8 cellular contexts compared by ENCODE assay signal in genomic region chr1:15584489-15585363, GRCh38. TPM values are rescaled to one million over a fixed set of nuclear protein-coding genes. Genes with fewer than 3 reads are reported as not detected.
DNase-seq lines count a peak whose midpoint lies in the region; ATAC-seq and TF ChIP-seq lines count a peak whose summit lies in the region.

TSS of gene AGMAT (minus strand) at chr1:15585051. CDS start at chr1:15584967, 84 bp downstream.

- intact Hi-C loops in psoas muscle (cut with DNase I), result loop anchor here (5.0 kb wide), 2 partner anchors 38 to 153 kb away; partner anchors contain the start of gene SLC25A34 (in 1 of the 2)

- ATAC-seq in GM21526 (IDR thresholded peaks at IDR 0.05; ENCODE audit: low FRiP score, unreplicated experiment) (peak; percentile 53), psoas muscle (peak; percentile 43 to 53 (median 46))

- H3K4me1 ChIP-seq in psoas muscle, result peaks cover 42% of the 10 kb centered on the region

- H3K27me3 ChIP-seq in psoas muscle (ENCODE audit: insufficient read depth in 3 of 3, low read length in 2 of 3), result no peaks in the 10 kb centered on the region

- DNase-seq in COLO668 (lab: John Stamatoyannopoulos, UW; ENCODE audit: unreplicated experiment) (peak; percentile 90), NOMO-1 treated with DMSO at 0.1 percent for 48 hours (lab: John Stamatoyannopoulos, UW; ENCODE audit: unreplicated experiment) (peak; percentile 57), germinal center (ENCODE audit: low spot score) (peak; percentile 74), psoas muscle (peak; percentile 50 to 63), NCI-H2107 treated with DMSO at 0.1 percent for 48 hours (lab: John Stamatoyannopoulos, UW; ENCODE audit: unreplicated experiment) (no peak), D341Med (ENCODE audit: low spot score) (no peak)
- DNase-seq in activated T-helper 1 cell treated with anti-CD3 and anti-CD28 coated beads, Interleukin-2, amount 50 U/mL, for 16 hours (ENCODE audit: low read depth in 1 of 2, low spot score in 1 of 2), result peak; percentile 18 to 41

- WGBS in psoas muscle, 3 donors, result 2 to 7% (median 3%) methylated on average over 55 to 68 of the region's 68 CpGs

- no peaks in the 10 kb centered on the region for H3K9me3 ChIP-seq in psoas muscle

- peak within 1 kb of the TSS; percentile 62 for H3K4me3 ChIP-seq in psoas muscle

- TF ChIP-seq CTCF in psoas muscle (IDR thresholded peaks at IDR 0.05), result peak; percentile 29

- peak within 1 kb of the TSS; percentile 95 for H3K27ac ChIP-seq in psoas muscle

- no peaks in the 10 kb centered on the region for H3K36me3 ChIP-seq in psoas muscle (ENCODE audit: insufficient read depth in 1 of 2, low read depth in 1 of 2)

RNA-seq across cellular contexts. Expression of gene AGMAT, which starts in this region (rescaled TPM):
- total RNA-seq in psoas muscle, result 10 to 100 TPM in 1 of 4 donors, 1 to 10 TPM in 3; 2.6 to 12.6 (median 3.4) TPM
- polyA plus RNA-seq in psoas muscle, result 1 to 10 TPM; 2.6 to 8.1 (median 7.2) TPM

Comparison
In these comparisons a context has a peak if more than half of its experiments do, and no peak if none do; other contexts are left out.
1. DNase-seq: peak in COLO668 (single experiment), NOMO-1 treated with DMSO at 0.1 percent for 48 hours (single experiment), activated T-helper 1 cell treated with anti-CD3 and anti-CD28 coated beads, Interleukin-2, amount 50 U/mL, for 16 hours (2 of 2), germinal center (single experiment) and psoas muscle (2 of 2); none in NCI-H2107 treated with DMSO at 0.1 percent for 48 hours (single experiment) and D341Med (single experiment).